ENCODE assay signal across 13 cellular contexts in the genomic region with DNA sequence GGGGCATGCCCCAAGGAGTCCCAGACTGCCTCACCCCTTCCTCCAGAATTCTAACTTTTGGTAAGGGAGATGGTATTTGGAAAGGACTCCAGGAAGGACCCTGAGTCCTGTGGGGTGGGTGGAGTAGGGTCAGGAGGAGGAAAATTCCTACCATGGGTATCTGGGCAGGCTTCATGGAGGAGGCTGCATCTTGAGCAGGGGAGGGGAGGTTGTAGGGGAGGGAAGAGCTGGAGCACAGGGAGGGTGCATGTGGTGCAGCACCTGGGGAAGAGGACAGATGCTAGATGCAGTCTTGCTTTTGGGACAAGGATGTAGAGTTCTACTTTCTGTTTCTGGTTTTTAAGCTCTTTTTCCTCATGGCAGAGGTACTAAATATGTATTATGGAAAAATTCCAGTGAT. TPM values are rescaled to one million over a fixed set of nuclear protein-coding genes. Genes with fewer than 3 reads are reported as not detected.
A peak's percentile ranks its signal among the peaks of the same experiment; 100 is the strongest.
DNase-seq lines count a peak whose midpoint lies in the region; ATAC-seq and TF ChIP-seq lines count a peak whose summit lies in the region.
"Had no signal": no experiment of that assay in that cellular context is flagged by ENCODE, and none has a peak within 500 bp of the region (broad histone marks: within the 10 kb centered on the region; RNA-seq: fewer than 3 reads in every experiment).

No MANE protein-coding gene starts in this region.

- H3K4me3 ChIP-seq in left ventricle myocardium inferior (no peak overlapping the region), osteoblast (ENCODE audit: insufficient read depth, low read length) (no peak overlapping the region), uterus (no peak overlapping the region), SJCRH30 (no peak overlapping the region)

- intact Hi-C loops in left ventricle myocardium inferior (cut with micrococcal nuclease): no loop called here
- intact Hi-C loops in cardiac septum (cut with DNase I): no loop called here
- intact Hi-C loops in uterus (cut with DNase I; ENCODE audit: low total_unique reads): no loop called here

- H2AFZ ChIP-seq in osteoblast (ENCODE audit: low read length): no peak overlapping the region

- peak overlapping the region; percentile 61 for H3K4me2 ChIP-seq in osteoblast (ENCODE audit: insufficient read depth, low read length)

- H3K4me1 ChIP-seq in left ventricle myocardium inferior: peaks cover 100% of the 10 kb centered on the region
- H3K4me1 ChIP-seq in osteoblast (ENCODE audit: insufficient read depth, low read length): peaks cover 51% of the 10 kb centered on the region
- H3K4me1 ChIP-seq in uterus: peaks cover 17 to 53% of the 10 kb centered on the region in 2 donors
- peaks cover 14% of the 10 kb centered on the region; the same call in 1 of the 2 replicates for H3K4me1 ChIP-seq in SJCRH30

- H3K9me3 ChIP-seq in left ventricle myocardium inferior (replicated peaks) (no peaks in the 10 kb centered on the region), osteoblast (ENCODE audit: low read depth, low read length) (no peaks in the 10 kb centered on the region), uterus (no peaks in the 10 kb centered on the region), SJCRH30 (replicated peaks) (no peaks in the 10 kb centered on the region)

- peak overlapping the region; percentile 88 for H3K27ac ChIP-seq in left ventricle myocardium inferior (replicated peaks)
- H3K27ac ChIP-seq in epithelial cell of prostate: peak overlapping the region; percentile 94
- peak overlapping the region; percentile 64 for H3K27ac ChIP-seq in osteoblast (ENCODE audit: low read depth, low read length)
- H3K27ac ChIP-seq in uterus: peak overlapping the region; percentile 81 to 84
- H3K27ac ChIP-seq in SJCRH30: no peak overlapping the region

- H4K20me1 ChIP-seq in osteoblast (ENCODE audit: insufficient read depth, low read length): no peaks in the 10 kb centered on the region

- H3K36me3 ChIP-seq in left ventricle myocardium inferior: no peaks in the 10 kb centered on the region
- H3K36me3 ChIP-seq in osteoblast (ENCODE audit: insufficient read depth, low read length): no peaks in the 10 kb centered on the region
- no peaks in the 10 kb centered on the region for H3K36me3 ChIP-seq in uterus
- H3K36me3 ChIP-seq in SJCRH30: no peaks in the 10 kb centered on the region

- TF ChIP-seq CTCF in left ventricle myocardium inferior (IDR thresholded peaks at IDR 0.05; ENCODE audit: borderline replicate concordance) (no peak), osteoblast (IDR thresholded peaks at IDR 0.05; ENCODE audit: extremely low read depth, low read depth, low read length) (no peak), uterus (IDR thresholded peaks at IDR 0.05) (no peak)

- no peak for ATAC-seq in HG03439 (IDR thresholded peaks at IDR 0.05; ENCODE audit: unreplicated experiment)

- DNase-seq in left ventricle myocardium inferior: no peak
- DNase-seq in cardiac septum (ENCODE audit: low spot score): no peak
- DNase-seq in epithelial cell of prostate (ENCODE audit: low read depth, low spot score): no peak
- no peak for DNase-seq in osteoblast (ENCODE audit: insufficient read length, low spot score, missing footprints)
- DNase-seq in uterus: no peak
- no peak for DNase-seq in 8988T
- no peak for DNase-seq in SJCRH30
- DNase-seq: activated CD4-positive, alpha-beta T cell treated with anti-CD3 and anti-CD28 coated beads for 48 hours; NCI-H1436 treated with DMSO at 0.1 percent for 48 hours had no signal

- TF ChIP-seq POLR2A in uterus (IDR thresholded peaks at IDR 0.05): no peak

- H3K27me3 ChIP-seq in left ventricle myocardium inferior (ENCODE audit: low read depth): no peaks in the 10 kb centered on the region
- no peaks in the 10 kb centered on the region for H3K27me3 ChIP-seq in osteoblast (ENCODE audit: insufficient read depth, low read length)
- H3K27me3 ChIP-seq in uterus: no peaks in the 10 kb centered on the region
- H3K27me3 ChIP-seq in SJCRH30: no peaks in the 10 kb centered on the region

- peaks cover 22% of the 10 kb centered on the region for H3K79me2 ChIP-seq in osteoblast (ENCODE audit: insufficient read depth, low read length)

RNA-seq across cellular contexts. Expression of gene SEMA3F, which starts 9.9 kb away (rescaled TPM):
- total RNA-seq in left ventricle myocardium inferior: 10.2 TPM
- 10.0 TPM for total RNA-seq in cardiac septum
- 5.1 and 16.5 TPM in 2 replicates for total RNA-seq in osteoblast
- 10 to 100 TPM; 10.5 to 33.1 (median 12.9) TPM for total RNA-seq in uterus
- total RNA-seq in SJCRH30 (2014; rRNA removed; shearing (Covaris generic)): 9.3 and 11.3 TPM in 2 replicates

RNA-seq across cellular contexts. Expression of gene GNAT1, which starts 26.4 kb away (rescaled TPM):
- total RNA-seq in left ventricle myocardium inferior: not detected
- not detected for total RNA-seq in cardiac septum
- not detected in 2 replicates for total RNA-seq in osteoblast
- total RNA-seq in uterus: not detected
- 0.14 TPM in 1 of 2 replicates, not detected in the other for total RNA-seq in SJCRH30 (2014; rRNA removed; shearing (Covaris generic))
- total RNA-seq: A673; activated T-helper 1 cell treated with anti-CD3 and anti-CD28 coated beads, Interleukin-12 subunit alpha, Interleukin-12 subunit beta, Interleukin-2, Interleukin-4 antibody, amounts not matched to agents 30 ng/mL and 10 ng/mL and 1 ng/mL, durations not matched to agents 14 hours and 24 hours and 36 hours; T-helper 1 cell treated with Interleukin-12 subunit alpha and Interleukin-12 subunit beta and Interleukin-4 antibody, amounts not matched to agents 30 ng/mL and 1 ng/mL, for 36 hours had no signal

RNA-seq across cellular contexts. Expression of gene SLC38A3, which starts 40.1 kb away (rescaled TPM):
- total RNA-seq in left ventricle myocardium inferior: 10.4 TPM
- 6.6 TPM for total RNA-seq in cardiac septum
- 0.29 and 0.36 TPM in 2 replicates for total RNA-seq in osteoblast
- total RNA-seq in uterus: 1 to 10 TPM in 1 of 4 donors, under 1 TPM in 1, not detected in 2; 0.69 to 4.1 TPM
- total RNA-seq in SJCRH30 (2014; rRNA removed; shearing (Covaris generic)): 1.4 and 2.9 TPM in 2 replicates
- total RNA-seq: A673; activated T-helper 1 cell treated with anti-CD3 and anti-CD28 coated beads, Interleukin-12 subunit alpha, Interleukin-12 subunit beta, Interleukin-2, Interleukin-4 antibody, amounts not matched to agents 30 ng/mL and 10 ng/mL and 1 ng/mL, durations not matched to agents 14 hours and 24 hours and 36 hours; T-helper 1 cell treated with Interleukin-12 subunit alpha and Interleukin-12 subunit beta and Interleukin-4 antibody, amounts not matched to agents 30 ng/mL and 1 ng/mL, for 36 hours had no signal
